In genomic region chr9:137165250-137165836, GRCh38 we compare ENCODE assay signal across 23 cellular contexts. TPM values are rescaled to one million over a fixed set of nuclear protein-coding genes. Genes with fewer than 3 reads are reported as not detected.
DNase-seq lines count a peak whose midpoint lies in the region; ATAC-seq, FAIRE-seq and TF ChIP-seq lines count a peak whose summit lies in the region.
"Had no signal": no experiment of that assay in that cellular context is flagged by ENCODE, and none has a peak within 500 bp of the region (broad histone marks: within the 10 kb centered on the region; RNA-seq: fewer than 3 reads in every experiment).

No MANE protein-coding gene starts in this region.

- H4K20me1 ChIP-seq in BLaER1, result peaks cover 46% of the 10 kb centered on the region
- H4K20me1 ChIP-seq in astrocyte (ENCODE audit: insufficient read depth, low read length), result no peaks in the 10 kb centered on the region
- H4K20me1 ChIP-seq in osteoblast (ENCODE audit: insufficient read depth, low read length), result no peaks in the 10 kb centered on the region

- H3K9me3 ChIP-seq in BLaER1 (no peaks in the 10 kb centered on the region), astrocyte (ENCODE audit: insufficient read depth, low read depth, low read length) (no peaks in the 10 kb centered on the region), osteoblast (ENCODE audit: low read depth, low read length) (no peaks in the 10 kb centered on the region)
- H3K9me3 ChIP-seq: A549, Caco-2 had no signal

- peaks cover 42% of the 10 kb centered on the region for H3K27me3 Mint-ChIP-seq in astrocyte (ENCODE audit: low read depth, unreplicated experiment)

- peaks cover 21% of the 10 kb centered on the region; the same call in 1 of the 2 replicates for H3K36me3 ChIP-seq in BLaER1
- no peaks in the 10 kb centered on the region for H3K36me3 ChIP-seq in H7 (replicated peaks; ENCODE audit: control insufficient read depth, insufficient read depth, low read length)
- H3K36me3 ChIP-seq in astrocyte (ENCODE audit: insufficient read depth, low read length), result no peaks in the 10 kb centered on the region
- H3K36me3 ChIP-seq in osteoblast (ENCODE audit: insufficient read depth, low read length), result no peaks in the 10 kb centered on the region

- H3K27ac Mint-ChIP-seq in astrocyte (ENCODE audit: unreplicated experiment), result peak overlapping the region; percentile 80
- H3K27ac Mint-ChIP-seq: B cell; CD4-positive, alpha-beta T cell; CD8-positive, alpha-beta T cell had no signal

- H2AFZ ChIP-seq in astrocyte (ENCODE audit: low read depth, low read length), result no peak overlapping the region
- no peak overlapping the region for H2AFZ ChIP-seq in osteoblast (ENCODE audit: low read length)

- H3K4me3 Mint-ChIP-seq in astrocyte (ENCODE audit: unreplicated experiment), result no peak overlapping the region
- H3K4me3 Mint-ChIP-seq: B cell; CD4-positive, alpha-beta T cell; CD8-positive, alpha-beta T cell had no signal

- H3K4me1 ChIP-seq in BLaER1, result peaks cover 52% of the 10 kb centered on the region
- peaks cover 4% of the 10 kb centered on the region for H3K4me1 ChIP-seq in astrocyte (ENCODE audit: insufficient read depth, low read length)
- H3K4me1 ChIP-seq in osteoblast (ENCODE audit: insufficient read depth, low read length), result no peaks in the 10 kb centered on the region

- H3K9ac ChIP-seq in BLaER1 (no peak overlapping the region), astrocyte (ENCODE audit: low read length) (no peak overlapping the region)

- TF ChIP-seq CTCF in astrocyte (IDR thresholded peaks at IDR 0.05; ENCODE audit: insufficient read depth, low read depth, low read length), result no peak
- TF ChIP-seq CTCF in osteoblast (IDR thresholded peaks at IDR 0.05; ENCODE audit: extremely low read depth, low read depth, low read length), result no peak

- H3K27me3 ChIP-seq in BLaER1 (peaks cover 12% of the 10 kb centered on the region; the same call in 1 of the 2 replicates), H7 (ENCODE audit: control insufficient read depth, insufficient read depth, low read length) (peaks cover 84% of the 10 kb centered on the region), astrocyte (ENCODE audit: insufficient read depth, low read length) (peaks cover 39% of the 10 kb centered on the region), osteoblast (ENCODE audit: insufficient read depth, low read length) (peaks cover 68% of the 10 kb centered on the region)

- FAIRE-seq in astrocyte (lab: Jason Lieb, UNC), result no peak
- FAIRE-seq: A549, D721Med, G401.6, GM12891, GM19239 had no signal

- DNase-seq in H7, result peak; percentile 65
- no peak for DNase-seq in astrocyte (ENCODE audit: low read depth)
- peak; percentile 91 for DNase-seq in osteoblast (ENCODE audit: insufficient read length, low spot score, missing footprints)
- DNase-seq in anterior cingulate cortex (lab: John Stamatoyannopoulos, UW), result no peak
- DNase-seq in NCI-H128 (lab: John Stamatoyannopoulos, UW; ENCODE audit: unreplicated experiment), result no peak
- no peak for DNase-seq in NCI-H1092 (lab: John Stamatoyannopoulos, UW)
- DNase-seq in Right ventricle myocardium inferior (ENCODE audit: missing footprints), result no peak
- DNase-seq: AML-193; Caco-2; Calu3; CD4-positive, alpha-beta T cell; CD8-positive, alpha-beta T cell; DMS79 treated with DMSO at 0.1 percent for 48 hours; GF-D8 had no signal

- no peaks in the 10 kb centered on the region for H3K9me3 Mint-ChIP-seq in astrocyte (ENCODE audit: unreplicated experiment)
- H3K9me3 Mint-ChIP-seq: CD4-positive, alpha-beta T cell; CD8-positive, alpha-beta T cell had no signal

- H3K27ac ChIP-seq in BLaER1, result no peak overlapping the region
- H3K27ac ChIP-seq in astrocyte (ENCODE audit: low read depth, low read length), result no peak overlapping the region
- no peak overlapping the region for H3K27ac ChIP-seq in osteoblast (ENCODE audit: low read depth, low read length)
- H3K27ac ChIP-seq: A549, C4-2B had no signal

- no peak for ATAC-seq in Right ventricle myocardium inferior
- ATAC-seq: A549; CD8-positive, alpha-beta T cell had no signal

- H3K4me3 ChIP-seq in BLaER1 (no peak overlapping the region), H7 (ENCODE audit: insufficient read depth, low read depth, low read length) (no peak overlapping the region), astrocyte (ENCODE audit: insufficient read depth, low read depth, low read length) (no peak overlapping the region), osteoblast (ENCODE audit: insufficient read depth, low read length) (no peak overlapping the region)
- H3K4me3 ChIP-seq: A549 had no signal

- no peaks in the 10 kb centered on the region for H3K36me3 Mint-ChIP-seq in astrocyte (ENCODE audit: low read depth, unreplicated experiment)
- H3K36me3 Mint-ChIP-seq: CD8-positive, alpha-beta T cell had no signal

- H3K4me2 ChIP-seq in BLaER1 (peak overlapping the region; percentile 96), astrocyte (ENCODE audit: low read length) (no peak overlapping the region), osteoblast (ENCODE audit: insufficient read depth, low read length) (no peak overlapping the region)
- H3K4me2 ChIP-seq: A549 had no signal

- H3K79me2 ChIP-seq in astrocyte (ENCODE audit: insufficient read depth, low read length) (no peaks in the 10 kb centered on the region), osteoblast (ENCODE audit: insufficient read depth, low read length) (no peaks in the 10 kb centered on the region)

- no peaks in the 10 kb centered on the region for H3K4me1 Mint-ChIP-seq in astrocyte (ENCODE audit: low read depth, unreplicated experiment)

- intact Hi-C loops in Right ventricle myocardium inferior (cut with DNase I), result no loop called here

RNA-seq across cellular contexts. Expression of gene LRRC26, which starts 4.5 kb away (rescaled TPM):
- 0.59 and 0.67 TPM in 2 replicates for total RNA-seq in H7 (2014; rRNA removed; shearing (Covaris generic))
- not detected in 2 replicates for total RNA-seq in astrocyte
- total RNA-seq in osteoblast, result not detected in 2 replicates
- not detected for total RNA-seq in Right ventricle myocardium inferior
- total RNA-seq: A172; B cell; CD4-positive, alpha-beta T cell; CD8-positive, alpha-beta T cell had no signal

RNA-seq across cellular contexts. Expression of gene TMEM210, which starts 6.5 kb away (rescaled TPM):
- not detected in 2 replicates for total RNA-seq in H7 (2014; rRNA removed; shearing (Covaris generic))
- not detected in 2 replicates for total RNA-seq in astrocyte
- not detected in 2 replicates for total RNA-seq in osteoblast
- total RNA-seq in Right ventricle myocardium inferior, result not detected
- total RNA-seq: A172; B cell; Caco-2; Calu3; CD4-positive, alpha-beta T cell; CD8-positive, alpha-beta T cell had no signal

RNA-seq across cellular contexts. Expression of gene ANAPC2, which starts 23.0 kb away (rescaled TPM):
- total RNA-seq in H7 (2014; rRNA removed; shearing (Covaris generic)), result 26.2 and 37.0 TPM in 2 replicates
- 39.2 and 39.7 TPM in 2 replicates for total RNA-seq in astrocyte
- 26.2 and 32.9 TPM in 2 replicates for total RNA-seq in osteoblast
- 35.0 TPM for total RNA-seq in Right ventricle myocardium inferior

RNA-seq across cellular contexts. Expression of gene SSNA1, which starts 23.1 kb away (rescaled TPM):
- total RNA-seq in H7 (2014; rRNA removed; shearing (Covaris generic)), result 109 and 143 TPM in 2 replicates
- total RNA-seq in astrocyte (49.1 and 52.7 TPM in 2 replicates), osteoblast (52.5 and 59.7 TPM in 2 replicates), Right ventricle myocardium inferior (70.7 TPM)

RNA-seq across cellular contexts. Expression of gene GRIN1, which starts 26.4 kb away (rescaled TPM):
- 0.33 and 0.52 TPM in 2 replicates for total RNA-seq in H7 (2014; rRNA removed; shearing (Covaris generic))
- total RNA-seq in astrocyte, result 0.18 TPM in 1 of 2 replicates, not detected in the other
- not detected in 2 replicates for total RNA-seq in osteoblast
- not detected for total RNA-seq in Right ventricle myocardium inferior
- total RNA-seq: A172; B cell; CD4-positive, alpha-beta T cell; CD8-positive, alpha-beta T cell had no signal

Comparison
In these comparisons a context has a peak if more than half of its experiments do, and no peak if none do; other contexts are left out.
1. DNase-seq: peak in H7 (single experiment) and osteoblast (single experiment); none in astrocyte (single experiment), anterior cingulate cortex (0 of 58), NCI-H128 (single experiment), NCI-H1092 (single experiment) and Right ventricle myocardium inferior (single experiment).